Comparison of ENCODE assay signal across 1 cellular context in genomic region chr1:112836642-112837041, GRCh38.
TF ChIP-seq lines count a peak whose summit lies in the region.

No MANE protein-coding gene starts in this region.

TF ChIP-seq in K562, 482 proteins besides CTCF, POLR2A, EP300 and RAD21 (continued from another document):
- TF ChIP-seq, protein P1, sequence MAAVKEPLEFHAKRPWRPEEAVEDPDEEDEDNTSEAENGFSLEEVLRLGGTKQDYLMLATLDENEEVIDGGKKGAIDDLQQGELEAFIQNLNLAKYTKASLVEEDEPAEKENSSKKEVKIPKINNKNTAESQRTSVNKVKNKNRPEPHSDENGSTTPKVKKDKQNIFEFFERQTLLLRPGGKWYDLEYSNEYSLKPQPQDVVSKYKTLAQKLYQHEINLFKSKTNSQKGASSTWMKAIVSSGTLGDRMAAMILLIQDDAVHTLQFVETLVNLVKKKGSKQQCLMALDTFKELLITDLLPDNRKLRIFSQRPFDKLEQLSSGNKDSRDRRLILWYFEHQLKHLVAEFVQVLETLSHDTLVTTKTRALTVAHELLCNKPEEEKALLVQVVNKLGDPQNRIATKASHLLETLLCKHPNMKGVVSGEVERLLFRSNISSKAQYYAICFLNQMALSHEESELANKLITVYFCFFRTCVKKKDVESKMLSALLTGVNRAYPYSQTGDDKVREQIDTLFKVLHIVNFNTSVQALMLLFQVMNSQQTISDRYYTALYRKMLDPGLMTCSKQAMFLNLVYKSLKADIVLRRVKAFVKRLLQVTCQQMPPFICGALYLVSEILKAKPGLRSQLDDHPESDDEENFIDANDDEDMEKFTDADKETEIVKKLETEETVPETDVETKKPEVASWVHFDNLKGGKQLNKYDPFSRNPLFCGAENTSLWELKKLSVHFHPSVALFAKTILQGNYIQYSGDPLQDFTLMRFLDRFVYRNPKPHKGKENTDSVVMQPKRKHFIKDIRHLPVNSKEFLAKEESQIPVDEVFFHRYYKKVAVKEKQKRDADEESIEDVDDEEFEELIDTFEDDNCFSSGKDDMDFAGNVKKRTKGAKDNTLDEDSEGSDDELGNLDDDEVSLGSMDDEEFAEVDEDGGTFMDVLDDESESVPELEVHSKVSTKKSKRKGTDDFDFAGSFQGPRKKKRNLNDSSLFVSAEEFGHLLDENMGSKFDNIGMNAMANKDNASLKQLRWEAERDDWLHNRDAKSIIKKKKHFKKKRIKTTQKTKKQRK (IDR thresholded peaks at IDR 0.05; ENCODE audit: borderline replicate concordance, low read depth, low read length), result no peak
- no peak for TF ChIP-seq FOXP1 (CRISPR knock-in tag; IDR thresholded peaks at IDR 0.05)
- TF ChIP-seq, protein P2, sequence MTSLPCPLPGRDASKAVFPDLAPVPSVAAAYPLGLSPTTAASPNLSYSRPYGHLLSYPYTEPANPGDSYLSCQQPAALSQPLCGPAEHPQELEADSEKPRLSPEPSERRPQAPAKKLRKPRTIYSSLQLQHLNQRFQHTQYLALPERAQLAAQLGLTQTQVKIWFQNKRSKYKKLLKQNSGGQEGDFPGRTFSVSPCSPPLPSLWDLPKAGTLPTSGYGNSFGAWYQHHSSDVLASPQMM (CRISPR knock-in tag; IDR thresholded peaks at IDR 0.05), result no peak
- TF ChIP-seq RBFOX2 (IDR thresholded peaks at IDR 0.05; ENCODE audit: low read depth, low read length), result no peak
- TF ChIP-seq BMI1 (IDR thresholded peaks at IDR 0.05; ENCODE audit: low read length), result no peak
- TF ChIP-seq MYNN (IDR thresholded peaks at IDR 0.05), result no peak
- TF ChIP-seq MYNN (CRISPR knock-in tag; IDR thresholded peaks at IDR 0.05), result no peak
- TF ChIP-seq MCM5 (IDR thresholded peaks at IDR 0.05; ENCODE audit: low read depth), result no peak
- no peak for TF ChIP-seq SLC30A9 (CRISPR knock-in tag; IDR thresholded peaks at IDR 0.05)
- no peak for TF ChIP-seq MCM7 (IDR thresholded peaks at IDR 0.05)
- no peak for TF ChIP-seq TARDBP (IDR thresholded peaks at IDR 0.05)
- no peak for TF ChIP-seq SP1 (CRISPR knock-in tag; IDR thresholded peaks at IDR 0.05)
- TF ChIP-seq, protein P3, sequence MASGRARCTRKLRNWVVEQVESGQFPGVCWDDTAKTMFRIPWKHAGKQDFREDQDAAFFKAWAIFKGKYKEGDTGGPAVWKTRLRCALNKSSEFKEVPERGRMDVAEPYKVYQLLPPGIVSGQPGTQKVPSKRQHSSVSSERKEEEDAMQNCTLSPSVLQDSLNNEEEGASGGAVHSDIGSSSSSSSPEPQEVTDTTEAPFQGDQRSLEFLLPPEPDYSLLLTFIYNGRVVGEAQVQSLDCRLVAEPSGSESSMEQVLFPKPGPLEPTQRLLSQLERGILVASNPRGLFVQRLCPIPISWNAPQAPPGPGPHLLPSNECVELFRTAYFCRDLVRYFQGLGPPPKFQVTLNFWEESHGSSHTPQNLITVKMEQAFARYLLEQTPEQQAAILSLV (tag; IDR thresholded peaks at IDR 0.05), result no peak
- TF ChIP-seq ERF (CRISPR knock-in tag; IDR thresholded peaks at IDR 0.05), result no peak
TF ChIP-seq in K562: peak in this region for 0.
